2 cellular contexts compared by ENCODE assay signal in the genomic region with DNA sequence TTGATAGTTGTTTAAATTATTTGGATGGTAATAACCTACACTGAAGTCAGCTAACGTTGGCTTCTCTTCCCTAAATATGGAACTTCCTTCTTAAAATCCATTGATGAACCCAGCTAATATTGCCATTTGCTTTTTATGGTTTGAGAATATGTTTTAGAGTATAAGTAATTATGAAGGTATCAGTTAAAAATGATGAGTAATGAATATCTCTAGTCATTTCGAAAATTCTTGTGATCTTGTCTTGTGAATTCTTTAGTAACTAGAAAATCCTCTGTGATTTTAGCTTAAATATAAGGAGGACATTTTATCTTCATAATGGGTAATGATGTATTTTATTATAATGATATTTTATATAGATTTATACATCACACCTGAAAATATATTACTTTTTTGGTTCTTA.
TF ChIP-seq lines count a peak whose summit lies in the region.

No MANE protein-coding gene starts in this region.

TF ChIP-seq in HepG2, 621 proteins besides CTCF, POLR2A, EP300 and RAD21:
- TF ChIP-seq MAFK (conservative IDR thresholded peaks at IDR 0.05 in 1 of 2, IDR thresholded peaks at IDR 0.05 in 1 of 2; ENCODE audit: low read length in 2 of 2) (peak; percentile 50 to 77), MAFF (IDR thresholded peaks at IDR 0.05; ENCODE audit: low read depth, low read length) (peak; percentile 64; the same call in 1 of the 2 replicates), ZNF660 (CRISPR knock-in tag; IDR thresholded peaks at IDR 0.05; ENCODE audit: borderline replicate concordance, low read depth) (no peak), ZFY (CRISPR knock-in tag; IDR thresholded peaks at IDR 0.05) (no peak)
- TF ChIP-seq, protein P1, sequence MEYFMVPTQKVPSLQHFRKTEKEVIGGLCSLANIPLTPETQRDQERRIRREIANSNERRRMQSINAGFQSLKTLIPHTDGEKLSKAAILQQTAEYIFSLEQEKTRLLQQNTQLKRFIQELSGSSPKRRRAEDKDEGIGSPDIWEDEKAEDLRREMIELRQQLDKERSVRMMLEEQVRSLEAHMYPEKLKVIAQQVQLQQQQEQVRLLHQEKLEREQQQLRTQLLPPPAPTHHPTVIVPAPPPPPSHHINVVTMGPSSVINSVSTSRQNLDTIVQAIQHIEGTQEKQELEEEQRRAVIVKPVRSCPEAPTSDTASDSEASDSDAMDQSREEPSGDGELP (IDR thresholded peaks at IDR 0.05; ENCODE audit: borderline replicate concordance, low read depth), result no peak

TF ChIP-seq in K562, 482 proteins besides CTCF, POLR2A, EP300 and RAD21:
- no peak for TF ChIP-seq KDM2B (CRISPR knock-in tag; IDR thresholded peaks at IDR 0.05)
- TF ChIP-seq ZNF316 (IDR thresholded peaks at IDR 0.05), result peak; percentile 66
- no peak for TF ChIP-seq FUS (optimal IDR thresholded peaks at IDR 0.05; ENCODE audit: low read depth, low read length)
